Comparison of ENCODE assay signal across 19 cellular contexts in genomic region chr11:27904358-27905055, GRCh38.
DNase-seq lines count a peak whose midpoint lies in the region; ATAC-seq, FAIRE-seq and TF ChIP-seq lines count a peak whose summit lies in the region.
"Had no signal": no experiment of that assay in that cellular context is flagged by ENCODE, and none has a peak within 500 bp of the region (broad histone marks: within the 10 kb centered on the region; RNA-seq: fewer than 3 reads in every experiment).

No MANE protein-coding gene starts in this region.

- dilution Hi-C loops in keratinocyte (cut with MboI; ENCODE audit: extremely low pct_ligation_motif_present, low sequenced_read_pairs) = no loop called here

- no peak overlapping the region for H3K9ac ChIP-seq in keratinocyte (ENCODE audit: control insufficient read depth, extremely low read depth, insufficient read depth, low read length)

- H3K27ac ChIP-seq in keratinocyte (ENCODE audit: control insufficient read depth, insufficient read depth, low read length) = no peak overlapping the region
- H3K27ac ChIP-seq: coronary artery, pancreas had no signal

- no peaks in the 10 kb centered on the region for H3K27me3 ChIP-seq in keratinocyte (ENCODE audit: control insufficient read depth, extremely low read depth, insufficient read depth, low read length)
- H3K27me3 ChIP-seq: pancreas had no signal

- H3K9me3 Mint-ChIP-seq in effector memory CD8-positive, alpha-beta T cell = peaks cover 7 to 23% of the 10 kb centered on the region in 2 donors

- H3K79me2 ChIP-seq in keratinocyte (ENCODE audit: control insufficient read depth, insufficient read depth, low read length) = no peaks in the 10 kb centered on the region

- TF ChIP-seq CTCF in AG10803 (conservative IDR thresholded peaks at IDR 0.05; ENCODE audit: low read length) (no peak), keratinocyte (optimal IDR thresholded peaks at IDR 0.05 in 1 of 3, IDR thresholded peaks at IDR 0.05 in 1 of 3, conservative IDR thresholded peaks at IDR 0.05 in 1 of 3; ENCODE audit: extremely low read depth in 1 of 3, insufficient read depth in 2 of 3, low read length in 3 of 3) (no peak)

- no peaks in the 10 kb centered on the region for H3K9me1 ChIP-seq in keratinocyte (ENCODE audit: control insufficient read depth, extremely low read depth, insufficient read depth, low read length)

- H3K4me3 ChIP-seq in AG10803 (ENCODE audit: low read length) = no peak overlapping the region
- H3K4me3 ChIP-seq in keratinocyte (ENCODE audit: control insufficient read depth in 2 of 3, extremely low read depth in 1 of 3, insufficient read depth in 2 of 3, low read depth in 1 of 3, low read length in 3 of 3) = no peak overlapping the region
- H3K4me3 ChIP-seq: coronary artery, GM12878, pancreas had no signal

- no peak for ATAC-seq in effector memory CD8-positive, alpha-beta T cell (replicated peaks)
- ATAC-seq: activated CD4-positive, alpha-beta T cell treated with anti-CD3 and anti-CD28 coated beads for 36 hours; GM12878; Panc1; pancreas had no signal

- DNase-seq in AG10803 (ENCODE audit: low read depth) (peak; percentile 65), HTR-8/SVneo (ENCODE audit: insufficient read length, low spot score) (peak; percentile 27), astrocyte of the hippocampus (ENCODE audit: low read depth, low spot score) (peak; percentile 62), keratinocyte (ENCODE audit: low read depth, low spot score) (no peak), D341Med (ENCODE audit: low spot score) (no peak), HT-29 (ENCODE audit: low spot score) (no peak), AML-193 (lab: John Stamatoyannopoulos, UW) (no peak)
- no peak for DNase-seq in effector memory CD8-positive, alpha-beta T cell
- DNase-seq: activated CD4-positive, alpha-beta T cell treated with anti-CD3 and anti-CD28 coated beads for 36 hours; activated T-cell treated with anti-CD3 and anti-CD28 coated beads, Interleukin-2, amount 50 U/mL, for 1 hour; KG1; kidney; NCI-H1694; NCI-H526; pancreas had no signal

- no peaks in the 10 kb centered on the region for H3K9me3 ChIP-seq in keratinocyte (ENCODE audit: control insufficient read depth, low read depth, low read length)
- H3K9me3 ChIP-seq: pancreas had no signal

- no peaks in the 10 kb centered on the region for H3K4me1 Mint-ChIP-seq in effector memory CD8-positive, alpha-beta T cell (ENCODE audit: low read depth in 2 of 2)
- H3K4me1 Mint-ChIP-seq: activated CD4-positive, alpha-beta T cell treated with anti-CD3 and anti-CD28 coated beads for 36 hours; B cell had no signal

- H4K20me1 ChIP-seq in keratinocyte (ENCODE audit: control insufficient read depth, extremely low read depth, insufficient read depth, low read length) = no peaks in the 10 kb centered on the region

- H3K4me1 ChIP-seq in keratinocyte (ENCODE audit: control insufficient read depth, extremely low read depth, insufficient read depth, low read length) = peaks cover 19% of the 10 kb centered on the region
- H3K4me1 ChIP-seq: pancreas had no signal

- peaks cover 0 to 6% of the 10 kb centered on the region in 2 donors for H3K27me3 Mint-ChIP-seq in effector memory CD8-positive, alpha-beta T cell

- peak overlapping the region; percentile 20 for H3K4me2 ChIP-seq in keratinocyte (ENCODE audit: control insufficient read depth, extremely low read depth, insufficient read depth, low read depth, low read length)

- no peak for FAIRE-seq in HTR-8/SVneo (lab: Jason Lieb, UNC)
- peak; percentile 26 for FAIRE-seq in keratinocyte (lab: Jason Lieb, UNC)
- FAIRE-seq: GM12878, kidney, pancreas had no signal

- H2AFZ ChIP-seq in keratinocyte (ENCODE audit: control insufficient read depth, low read length) = no peak overlapping the region

- H3K27ac Mint-ChIP-seq in effector memory CD8-positive, alpha-beta T cell = no peak overlapping the region
- H3K27ac Mint-ChIP-seq: activated CD4-positive, alpha-beta T cell treated with anti-CD3 and anti-CD28 coated beads for 36 hours; B cell had no signal

- H3K36me3 ChIP-seq in keratinocyte (ENCODE audit: control insufficient read depth in 2 of 2, extremely low read depth in 1 of 2, insufficient read depth in 2 of 2, low read length in 2 of 2) = no peaks in the 10 kb centered on the region
- H3K36me3 ChIP-seq: pancreas had no signal

- peaks cover 2% of the 10 kb centered on the region for H3K36me3 Mint-ChIP-seq in effector memory CD8-positive, alpha-beta T cell (ENCODE audit: insufficient read depth)

- no peak overlapping the region for H3K4me3 Mint-ChIP-seq in effector memory CD8-positive, alpha-beta T cell
- H3K4me3 Mint-ChIP-seq: activated CD4-positive, alpha-beta T cell treated with anti-CD3 and anti-CD28 coated beads for 36 hours; B cell had no signal

Comparison
In these comparisons a context has a peak if more than half of its experiments do, and no peak if none do; other contexts are left out.
1. DNase-seq: peak in AG10803 (single experiment), HTR-8/SVneo (single experiment) and astrocyte of the hippocampus (single experiment); none in keratinocyte (single experiment), effector memory CD8-positive, alpha-beta T cell (0 of 3), D341Med (single experiment), HT-29 (single experiment) and AML-193 (0 of 2).